In genomic region chr9:126532489-126532888, GRCh38 we compare ENCODE assay signal across 2 cellular contexts.
A peak's percentile ranks its signal among the peaks of the same experiment; 100 is the strongest.
TF ChIP-seq lines count a peak whose summit lies in the region.

No MANE protein-coding gene starts in this region.

TF ChIP-seq in SK-N-SH, 30 proteins besides CTCF, POLR2A, EP300 and RAD21 (continued from another document and continues in another):
- TF ChIP-seq FOXJ3 (CRISPR knock-in tag; IDR thresholded peaks at IDR 0.05), result 0 out of 2 replicates have a peak, but pooled peaks have one; percentile 12
- TF ChIP-seq TAF1 (IDR thresholded peaks at IDR 0.05; ENCODE audit: borderline replicate concordance, low read depth, low read length), result no peak
- no peak for TF ChIP-seq FOSL2 (IDR thresholded peaks at IDR 0.05; ENCODE audit: borderline replicate concordance, low read depth)
- peak; percentile 82 for TF ChIP-seq GATA2 (CRISPR knock-in tag; IDR thresholded peaks at IDR 0.05)
- TF ChIP-seq REST (IDR thresholded peaks at IDR 0.05; ENCODE audit: low read depth, low read length), result no peak
- no peak for TF ChIP-seq ELF1 (IDR thresholded peaks at IDR 0.05)
- no peak for TF ChIP-seq NRF1 (IDR thresholded peaks at IDR 0.05; ENCODE audit: low read depth, low read length)
- no peak for TF ChIP-seq NFIC (IDR thresholded peaks at IDR 0.05; ENCODE audit: borderline replicate concordance)
- TF ChIP-seq YY1 (IDR thresholded peaks at IDR 0.05; ENCODE audit: low read depth), result no peak
- TF ChIP-seq USF1 (IDR thresholded peaks at IDR 0.05; ENCODE audit: borderline replicate concordance, low read depth), result no peak
- TF ChIP-seq PBX3 (IDR thresholded peaks at IDR 0.05), result no peak
- no peak for TF ChIP-seq JUND (IDR thresholded peaks at IDR 0.05)
- TF ChIP-seq MXI1 (IDR thresholded peaks at IDR 0.05; ENCODE audit: low read depth, low read length), result 0 out of 2 replicates have a peak, but pooled peaks have one; percentile 34
- TF ChIP-seq, protein P1, sequence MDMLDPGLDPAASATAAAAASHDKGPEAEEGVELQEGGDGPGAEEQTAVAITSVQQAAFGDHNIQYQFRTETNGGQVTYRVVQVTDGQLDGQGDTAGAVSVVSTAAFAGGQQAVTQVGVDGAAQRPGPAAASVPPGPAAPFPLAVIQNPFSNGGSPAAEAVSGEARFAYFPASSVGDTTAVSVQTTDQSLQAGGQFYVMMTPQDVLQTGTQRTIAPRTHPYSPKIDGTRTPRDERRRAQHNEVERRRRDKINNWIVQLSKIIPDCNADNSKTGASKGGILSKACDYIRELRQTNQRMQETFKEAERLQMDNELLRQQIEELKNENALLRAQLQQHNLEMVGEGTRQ (IDR thresholded peaks at IDR 0.05; ENCODE audit: borderline replicate concordance, low read depth, low read length), result no peak
- TF ChIP-seq RFX5 (IDR thresholded peaks at IDR 0.05; ENCODE audit: low read length), result no peak
- TF ChIP-seq RCOR1 (IDR thresholded peaks at IDR 0.05; ENCODE audit: low read length), result peak; percentile 73; the same call in 1 of the 2 replicates
- TF ChIP-seq CHD2 (IDR thresholded peaks at IDR 0.05; ENCODE audit: low read length, partially characterized antibody), result peak; percentile 41
- no peak for TF ChIP-seq POLR2AphosphoS5 (IDR thresholded peaks at IDR 0.05; ENCODE audit: low read depth, low read length)
- TF ChIP-seq, protein P2, sequence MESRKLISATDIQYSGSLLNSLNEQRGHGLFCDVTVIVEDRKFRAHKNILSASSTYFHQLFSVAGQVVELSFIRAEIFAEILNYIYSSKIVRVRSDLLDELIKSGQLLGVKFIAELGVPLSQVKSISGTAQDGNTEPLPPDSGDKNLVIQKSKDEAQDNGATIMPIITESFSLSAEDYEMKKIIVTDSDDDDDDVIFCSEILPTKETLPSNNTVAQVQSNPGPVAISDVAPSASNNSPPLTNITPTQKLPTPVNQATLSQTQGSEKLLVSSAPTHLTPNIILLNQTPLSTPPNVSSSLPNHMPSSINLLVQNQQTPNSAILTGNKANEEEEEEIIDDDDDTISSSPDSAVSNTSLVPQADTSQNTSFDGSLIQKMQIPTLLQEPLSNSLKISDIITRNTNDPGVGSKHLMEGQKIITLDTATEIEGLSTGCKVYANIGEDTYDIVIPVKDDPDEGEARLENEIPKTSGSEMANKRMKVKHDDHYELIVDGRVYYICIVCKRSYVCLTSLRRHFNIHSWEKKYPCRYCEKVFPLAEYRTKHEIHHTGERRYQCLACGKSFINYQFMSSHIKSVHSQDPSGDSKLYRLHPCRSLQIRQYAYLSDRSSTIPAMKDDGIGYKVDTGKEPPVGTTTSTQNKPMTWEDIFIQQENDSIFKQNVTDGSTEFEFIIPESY (IDR thresholded peaks at IDR 0.05; ENCODE audit: borderline replicate concordance, low read depth), result no peak
- no peak for TF ChIP-seq TCF12 (IDR thresholded peaks at IDR 0.05)
- no peak for TF ChIP-seq TEAD4 (IDR thresholded peaks at IDR 0.05; ENCODE audit: borderline replicate concordance, insufficient read depth)
- TF ChIP-seq FOXM1 (IDR thresholded peaks at IDR 0.05; ENCODE audit: low read depth), result no peak

TF ChIP-seq in SK-N-SH treated with all-trans-retinoic acid at 6 μM for 48 hours, 23 proteins besides CTCF, POLR2A, EP300 and RAD21 (continued from another document):
- no peak for TF ChIP-seq POU6F1 (CRISPR knock-in tag; IDR thresholded peaks at IDR 0.05; ENCODE audit: borderline replicate concordance, low read depth)
- TF ChIP-seq BACH2 (CRISPR knock-in tag; IDR thresholded peaks at IDR 0.05; ENCODE audit: borderline replicate concordance), result no peak
- no peak for TF ChIP-seq ESRRG (CRISPR knock-in tag; IDR thresholded peaks at IDR 0.05)
- no peak for TF ChIP-seq ZFP3 (CRISPR knock-in tag; IDR thresholded peaks at IDR 0.05)
- no peak for TF ChIP-seq CSRNP3 (CRISPR knock-in tag; IDR thresholded peaks at IDR 0.05)
- TF ChIP-seq ISL1 (CRISPR knock-in tag; IDR thresholded peaks at IDR 0.05), result no peak
- TF ChIP-seq ARNTL (CRISPR knock-in tag; IDR thresholded peaks at IDR 0.05; ENCODE audit: borderline replicate concordance, low read depth), result no peak
- TF ChIP-seq ZNF8 (CRISPR knock-in tag; IDR thresholded peaks at IDR 0.05), result no peak
- TF ChIP-seq ZNF565 (CRISPR knock-in tag; conservative IDR thresholded peaks at IDR 0.05; ENCODE audit: low read depth), result no peak
